In genomic region chr11:110761131-110761530, GRCh38 we compare ENCODE assay signal across 9 cellular contexts. TPM values are rescaled to one million over a fixed set of nuclear protein-coding genes. Genes with fewer than 3 reads are reported as not detected.
"Had no signal": no experiment of that assay in that cellular context is flagged by ENCODE, and none has a peak within 500 bp of the region (broad histone marks: within the 10 kb centered on the region; RNA-seq: fewer than 3 reads in every experiment).

No MANE protein-coding gene starts in this region.

- ATAC-seq: GM12878 had no signal

- DNase-seq: GDM1, GF-D8 had no signal

- H3K4me3 ChIP-seq: GM12878 had no signal

- FAIRE-seq: G401.6, GM12878, GM12891, GM12892, GM18507, GM19239 had no signal

RNA-seq across cellular contexts. Expression of gene ARHGAP20, which starts 48.9 kb away (rescaled TPM):
- total RNA-seq: G401, GM12878 had no signal
